In genomic region chr10:103691723-103692380, GRCh38 we compare ENCODE assay signal across 9 cellular contexts.
DNase-seq lines count a peak whose midpoint lies in the region; ATAC-seq and TF ChIP-seq lines count a peak whose summit lies in the region.
"Had no signal": no experiment of that assay in that cellular context is flagged by ENCODE, and none has a peak within 500 bp of the region (broad histone marks: within the 10 kb centered on the region; RNA-seq: fewer than 3 reads in every experiment).

No MANE protein-coding gene starts in this region.

- H3K36me3 Mint-ChIP-seq in activated naive CD4-positive, alpha-beta T cell treated with anti-CD3 and anti-CD28 coated beads, Interleukin-2, amount 10 ng/mL, durations not matched to agents 7 days and 5 days = no peaks in the 10 kb centered on the region
- H3K36me3 Mint-ChIP-seq in activated naive CD8-positive, alpha-beta T cell treated with anti-CD3 and anti-CD28 coated beads for 36 hours = no peaks in the 10 kb centered on the region

- peak overlapping the region in 3 of 8 donors; percentile 27 to 65 (median 35) for H3K27ac ChIP-seq in spleen

- TF ChIP-seq CTCF in spleen (IDR thresholded peaks at IDR 0.05 in 8 of 11, conservative IDR thresholded peaks at IDR 0.05 in 3 of 11) = no peak

- peak; percentile 25 for ATAC-seq in HG03039 (IDR thresholded peaks at IDR 0.05; ENCODE audit: unreplicated experiment)

- H3K36me3 ChIP-seq in spleen = no peaks in the 10 kb centered on the region

- no peaks in the 10 kb centered on the region for H3K9me3 Mint-ChIP-seq in activated naive CD4-positive, alpha-beta T cell treated with anti-CD3 and anti-CD28 coated beads, Interleukin-2, amount 10 ng/mL, durations not matched to agents 7 days and 5 days
- no peaks in the 10 kb centered on the region for H3K9me3 Mint-ChIP-seq in activated naive CD8-positive, alpha-beta T cell treated with anti-CD3 and anti-CD28 coated beads for 36 hours

- TF ChIP-seq POLR2A in spleen (IDR thresholded peaks at IDR 0.05) = no peak

- H3K4me3 ChIP-seq in spleen = peak overlapping the region in 7 of 8 donors; percentile 32 to 73 (median 45)
- H3K4me3 ChIP-seq: lung had no signal

- peaks cover 0 to 30% (median 0%) of the 10 kb centered on the region in 7 donors for H3K27me3 ChIP-seq in spleen (replicated peaks in 1 of 7)

- intact Hi-C loops in spleen (cut with DNase I; ENCODE audit: low total_unique reads) = no loop called here

- H3K4me1 ChIP-seq in spleen = peaks cover 15 to 59% (median 42%) of the 10 kb centered on the region in 6 donors

- peak overlapping the region; percentile 13 for H3K27ac Mint-ChIP-seq in activated naive CD4-positive, alpha-beta T cell treated with anti-CD3 and anti-CD28 coated beads, Interleukin-2, amount 10 ng/mL, durations not matched to agents 7 days and 5 days
- no peak overlapping the region for H3K27ac Mint-ChIP-seq in activated naive CD8-positive, alpha-beta T cell treated with anti-CD3 and anti-CD28 coated beads for 36 hours

- peak overlapping the region; percentile 59 for H3K4me3 Mint-ChIP-seq in activated naive CD4-positive, alpha-beta T cell treated with anti-CD3 and anti-CD28 coated beads, Interleukin-2, amount 10 ng/mL, durations not matched to agents 7 days and 5 days
- H3K4me3 Mint-ChIP-seq in activated naive CD8-positive, alpha-beta T cell treated with anti-CD3 and anti-CD28 coated beads for 36 hours = peak overlapping the region; percentile 33

- DNase-seq in activated naive CD4-positive, alpha-beta T cell treated with anti-CD3 and anti-CD28 coated beads, Interleukin-2, amount 10 ng/mL, durations not matched to agents 7 days and 5 days = no peak
- DNase-seq in activated naive CD4-positive, alpha-beta T cell treated with anti-CD3 and anti-CD28 coated beads, Interleukin-2, amount 50 U/mL, for 16 hours = no peak
- no peak for DNase-seq in activated naive CD8-positive, alpha-beta T cell treated with anti-CD3 and anti-CD28 coated beads for 36 hours
- DNase-seq in spleen (no peak), GM03348 (ENCODE audit: low spot score) (no peak), DMS53 (lab: John Stamatoyannopoulos, UW) (no peak)
- no peak for DNase-seq in stimulated activated CD8-positive, alpha-beta memory T cell treated with anti-CD3 and anti-CD28 coated beads, Interleukin-4, amount 100 ng/mL, for 48 hours

- peaks cover 19% of the 10 kb centered on the region for H3K27me3 Mint-ChIP-seq in activated naive CD4-positive, alpha-beta T cell treated with anti-CD3 and anti-CD28 coated beads, Interleukin-2, amount 10 ng/mL, durations not matched to agents 7 days and 5 days
- H3K27me3 Mint-ChIP-seq in activated naive CD8-positive, alpha-beta T cell treated with anti-CD3 and anti-CD28 coated beads for 36 hours = peaks cover 6% of the 10 kb centered on the region

- CTCF ChIA-PET in activated naive CD4-positive, alpha-beta T cell treated with anti-CD3 and anti-CD28 coated beads, Interleukin-2, amount 10 ng/mL, durations not matched to agents 7 days and 5 days (lab: Charles Lee) = interaction anchor here (0.8 kb wide), 1 partner anchor 11 kb away, joined by 3 read pairs; no protein-coding TSS in a partner anchor

- peaks cover 50% of the 10 kb centered on the region for H3K4me1 Mint-ChIP-seq in activated naive CD4-positive, alpha-beta T cell treated with anti-CD3 and anti-CD28 coated beads, Interleukin-2, amount 10 ng/mL, durations not matched to agents 7 days and 5 days
- peaks cover 22% of the 10 kb centered on the region for H3K4me1 Mint-ChIP-seq in activated naive CD8-positive, alpha-beta T cell treated with anti-CD3 and anti-CD28 coated beads for 36 hours

- 50 to 74% (median 63%) methylated on average over 11 to 12 of the region's 12 CpGs for WGBS in spleen, 5 donors

- no peaks in the 10 kb centered on the region for H3K9me3 ChIP-seq in spleen
